In genomic region chr4:29326004-29326403, GRCh38 we compare ENCODE assay signal across 8 cellular contexts.
"Had no signal": no experiment of that assay in that cellular context is flagged by ENCODE, and none has a peak within 500 bp of the region (broad histone marks: within the 10 kb centered on the region; RNA-seq: fewer than 3 reads in every experiment).

No MANE protein-coding gene starts in this region.

- FAIRE-seq: G401.6, GM12878, GM12891, GM12892, GM18507, GM19239 had no signal

- DNase-seq: GDM1, GF-D8 had no signal

- H3K4me3 ChIP-seq: GM12878 had no signal
